In genomic region chr16:16109453-16110110, GRCh38 we compare ENCODE assay signal across 21 cellular contexts.
A peak's percentile ranks its signal among the peaks of the same experiment; 100 is the strongest.
DNase-seq lines count a peak whose midpoint lies in the region; ATAC-seq lines count a peak whose summit lies in the region.
"Had no signal": no experiment of that assay in that cellular context is flagged by ENCODE, and none has a peak within 500 bp of the region (broad histone marks: within the 10 kb centered on the region; RNA-seq: fewer than 3 reads in every experiment).

No MANE protein-coding gene starts in this region.

- peaks cover 10 to 19% (median 13%) of the 10 kb centered on the region in 3 donors for H3K4me1 Mint-ChIP-seq in IgD-negative memory B cell
- no peaks in the 10 kb centered on the region for H3K4me1 Mint-ChIP-seq in stimulated activated naive B cell treated with anti-CD40 and anti-IgM and Interleukin-4, amounts not matched to agents 10 μg/mL and 1 μg/mL and 100 μg/mL, for 72 hours
- no peaks in the 10 kb centered on the region for H3K4me1 Mint-ChIP-seq in activated CD4-positive, alpha-beta memory T cell treated with anti-CD3 and anti-CD28 coated beads, Interleukin-2, amount 10 ng/mL, durations not matched to agents 7 days and 5 days

- no peaks in the 10 kb centered on the region for H3K27me3 Mint-ChIP-seq in IgD-negative memory B cell
- no peaks in the 10 kb centered on the region for H3K27me3 Mint-ChIP-seq in stimulated activated naive B cell treated with anti-CD40 and anti-IgM and Interleukin-4, amounts not matched to agents 10 μg/mL and 1 μg/mL and 100 μg/mL, for 72 hours
- H3K27me3 Mint-ChIP-seq in activated CD4-positive, alpha-beta memory T cell treated with anti-CD3 and anti-CD28 coated beads, Interleukin-2, amount 10 ng/mL, durations not matched to agents 7 days and 5 days: no peaks in the 10 kb centered on the region

- no peaks in the 10 kb centered on the region for H3K36me3 Mint-ChIP-seq in IgD-negative memory B cell
- H3K36me3 Mint-ChIP-seq in stimulated activated naive B cell treated with anti-CD40 and anti-IgM and Interleukin-4, amounts not matched to agents 10 μg/mL and 1 μg/mL and 100 μg/mL, for 72 hours: peaks cover 50 to 74% of the 10 kb centered on the region in 2 donors
- H3K36me3 Mint-ChIP-seq in activated CD4-positive, alpha-beta memory T cell treated with anti-CD3 and anti-CD28 coated beads, Interleukin-2, amount 10 ng/mL, durations not matched to agents 7 days and 5 days (ENCODE audit: low read depth): peaks cover 44% of the 10 kb centered on the region

- no peak overlapping the region for H3K4me3 Mint-ChIP-seq in IgD-negative memory B cell
- no peak overlapping the region for H3K4me3 Mint-ChIP-seq in stimulated activated naive B cell treated with anti-CD40 and anti-IgM and Interleukin-4, amounts not matched to agents 10 μg/mL and 1 μg/mL and 100 μg/mL, for 72 hours
- no peak overlapping the region for H3K4me3 Mint-ChIP-seq in activated CD4-positive, alpha-beta memory T cell treated with anti-CD3 and anti-CD28 coated beads, Interleukin-2, amount 10 ng/mL, durations not matched to agents 7 days and 5 days
- H3K4me3 Mint-ChIP-seq: activated CD8-positive, alpha-beta T cell treated with anti-CD3 and anti-CD28 coated beads, Interleukin-2, amount 10 ng/mL, durations not matched to agents 7 days and 5 days; T-helper 1 cell treated with Interleukin-12 subunit alpha and Interleukin-12 subunit beta and Interleukin-4 antibody, amounts not matched to agents 30 μg/mL and 1 μg/mL, for 36 hours had no signal

- CTCF ChIA-PET in activated CD4-positive, alpha-beta memory T cell treated with anti-CD3 and anti-CD28 coated beads, Interleukin-2, amount 10 ng/mL, durations not matched to agents 7 days and 5 days (lab: Charles Lee): interaction anchor here (0.9 kb wide), 1 partner anchor 235 kb away, joined by 3 read pairs; no protein-coding TSS in a partner anchor

- ATAC-seq in stimulated activated naive B cell treated with anti-CD40 and anti-IgM and Interleukin-4, amounts not matched to agents 10 μg/mL and 1 μg/mL and 100 μg/mL, for 72 hours (replicated peaks): no peak
- ATAC-seq in GM19395 (IDR thresholded peaks at IDR 0.05; ENCODE audit: unreplicated experiment): no peak
- ATAC-seq: activated CD8-positive, alpha-beta T cell treated with anti-CD3 and anti-CD28 coated beads, Interleukin-2, amount 10 ng/mL, durations not matched to agents 7 days and 5 days; left colon; upper lobe of right lung had no signal

- POLR2A ChIA-PET in activated CD4-positive, alpha-beta memory T cell treated with anti-CD3 and anti-CD28 coated beads, Interleukin-2, amount 10 ng/mL, durations not matched to agents 7 days and 5 days (lab: Charles Lee): interaction anchor here (0.9 kb wide), 1 partner anchor 339 kb away, joined by 3 read pairs; no protein-coding TSS in a partner anchor

- peak overlapping the region in 2 of 3 donors; percentile 35 to 39 for H3K27ac Mint-ChIP-seq in IgD-negative memory B cell
- H3K27ac Mint-ChIP-seq in stimulated activated naive B cell treated with anti-CD40 and anti-IgM and Interleukin-4, amounts not matched to agents 10 μg/mL and 1 μg/mL and 100 μg/mL, for 72 hours: peak overlapping the region; percentile 77
- no peak overlapping the region for H3K27ac Mint-ChIP-seq in activated CD4-positive, alpha-beta memory T cell treated with anti-CD3 and anti-CD28 coated beads, Interleukin-2, amount 10 ng/mL, durations not matched to agents 7 days and 5 days
- H3K27ac Mint-ChIP-seq: activated CD8-positive, alpha-beta T cell treated with anti-CD3 and anti-CD28 coated beads, Interleukin-2, amount 10 ng/mL, durations not matched to agents 7 days and 5 days; T-helper 1 cell treated with Interleukin-12 subunit alpha and Interleukin-12 subunit beta and Interleukin-4 antibody, amounts not matched to agents 30 μg/mL and 1 μg/mL, for 36 hours had no signal

- DNase-seq in NCI-H146 (lab: John Stamatoyannopoulos, UW): peak; percentile 21
- no peak for DNase-seq in NCI-H146 treated with DMSO at 0.1 percent for 48 hours (lab: John Stamatoyannopoulos, UW; ENCODE audit: unreplicated experiment)
- peak; percentile 48 for DNase-seq in iPS-NIHi11 (ENCODE audit: low spot score)
- no peak for DNase-seq in stimulated activated naive B cell treated with anti-CD40 and anti-IgM and Interleukin-4, amounts not matched to agents 10 μg/mL and 1 μg/mL and 100 μg/mL, for 72 hours
- DNase-seq in NCI-H774 (lab: John Stamatoyannopoulos, UW): no peak
- no peak for DNase-seq in activated CD4-positive, alpha-beta memory T cell treated with anti-CD3 and anti-CD28 coated beads, Interleukin-2, amount 10 ng/mL, durations not matched to agents 7 days and 5 days
- DNase-seq: activated CD4-positive, CD25-positive, alpha-beta regulatory T cell treated with anti-CD3 and anti-CD28 coated beads, Interleukin-2, amount 50 U/mL, for 72 hours; activated CD8-positive, alpha-beta T cell treated with anti-CD3 and anti-CD28 coated beads, Interleukin-2, amount 10 ng/mL, durations not matched to agents 7 days and 5 days; activated gamma-delta T cell; central memory CD4-positive, alpha-beta T cell; dermis blood vessel endothelial cell; EL; GOT3; left colon; NCI-H1105; NCI-H345; small intestine; upper lobe of right lung had no signal

- no peaks in the 10 kb centered on the region for H3K9me3 Mint-ChIP-seq in IgD-negative memory B cell
- H3K9me3 Mint-ChIP-seq in stimulated activated naive B cell treated with anti-CD40 and anti-IgM and Interleukin-4, amounts not matched to agents 10 μg/mL and 1 μg/mL and 100 μg/mL, for 72 hours: no peaks in the 10 kb centered on the region
- H3K9me3 Mint-ChIP-seq in activated CD4-positive, alpha-beta memory T cell treated with anti-CD3 and anti-CD28 coated beads, Interleukin-2, amount 10 ng/mL, durations not matched to agents 7 days and 5 days: no peaks in the 10 kb centered on the region
- H3K9me3 Mint-ChIP-seq: T-helper 1 cell treated with Interleukin-12 subunit alpha and Interleukin-12 subunit beta and Interleukin-4 antibody, amounts not matched to agents 30 μg/mL and 1 μg/mL, for 36 hours had no signal

Comparison
In these comparisons a context has a peak if more than half of its experiments do, and no peak if none do; other contexts are left out.
1. DNase-seq: peak in NCI-H146 (single experiment) and iPS-NIHi11 (single experiment); none in NCI-H146 treated with DMSO at 0.1 percent for 48 hours (single experiment), stimulated activated naive B cell treated with anti-CD40 and anti-IgM and Interleukin-4, amounts not matched to agents 10 μg/mL and 1 μg/mL and 100 μg/mL, for 72 hours (single experiment), NCI-H774 (single experiment) and activated CD4-positive, alpha-beta memory T cell treated with anti-CD3 and anti-CD28 coated beads, Interleukin-2, amount 10 ng/mL, durations not matched to agents 7 days and 5 days (single experiment).